ENCODE assay signal across 8 cellular contexts in the genomic region with DNA sequence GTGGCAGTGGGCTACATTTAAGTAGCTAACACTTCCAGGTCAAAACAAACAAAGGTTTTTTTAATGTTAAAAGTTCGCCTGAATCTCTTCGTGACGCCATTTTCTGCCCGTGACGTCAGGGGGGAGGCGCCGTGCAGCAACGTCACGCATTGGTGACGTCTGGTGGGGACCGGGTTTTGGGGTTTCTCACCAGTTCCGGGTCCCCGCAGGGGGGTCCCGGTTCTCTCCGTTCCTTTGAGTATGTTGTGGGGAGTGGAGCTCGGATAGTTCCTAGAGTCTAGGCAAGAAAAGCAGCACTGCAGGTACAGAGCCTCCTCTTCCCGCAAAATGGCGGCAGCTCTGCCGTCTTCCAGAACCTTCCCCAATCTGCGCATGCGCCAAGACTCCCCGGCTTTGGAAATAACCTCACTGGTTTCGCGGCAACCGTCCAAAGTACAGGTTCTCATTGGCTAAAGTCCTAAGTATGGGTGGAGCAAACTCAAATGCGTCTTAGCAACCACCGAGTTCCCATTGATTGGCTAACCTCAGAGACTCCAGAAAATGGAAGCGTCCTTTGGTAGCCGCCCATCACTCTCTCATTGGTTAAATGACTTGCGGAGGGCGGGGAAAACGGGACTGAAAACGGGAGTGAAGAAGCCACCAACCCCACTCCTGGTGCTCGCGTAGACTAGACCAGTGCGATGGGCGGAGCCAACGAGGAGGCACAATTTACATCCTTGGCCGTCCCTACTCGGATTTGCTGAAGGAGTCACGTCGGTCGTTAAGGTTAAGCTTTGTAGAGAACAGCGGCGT. TPM values are rescaled to one million over a fixed set of nuclear protein-coding genes. Genes with fewer than 3 reads are reported as not detected.
A peak's percentile ranks its signal among the peaks of the same experiment; 100 is the strongest.
DNase-seq lines count a peak whose midpoint lies in the region; ATAC-seq, FAIRE-seq and TF ChIP-seq lines count a peak whose summit lies in the region.

RBM23 (minus strand) TSS at position 341 of the 792 bp plus-strand sequence.

- H3K9me3 ChIP-seq in adrenal gland (replicated peaks in 1 of 3) (no peaks in the 10 kb centered on the region), heart left ventricle (no peaks in the 10 kb centered on the region)

- no peaks in the 10 kb centered on the region for H3K27me3 ChIP-seq in adrenal gland
- H3K27me3 ChIP-seq in heart left ventricle = no peaks in the 10 kb centered on the region

- peak within 1 kb of the TSS; percentile 97 for H3K4me3 Mint-ChIP-seq in type B pancreatic cell

- no peaks in the 10 kb centered on the region for H3K9me3 Mint-ChIP-seq in type B pancreatic cell

- TF ChIP-seq CTCF in adrenal gland (IDR thresholded peaks at IDR 0.05) (no peak), heart left ventricle (IDR thresholded peaks at IDR 0.05) (no peak), type B pancreatic cell (conservative IDR thresholded peaks at IDR 0.05) (no peak)

- H3K36me3 ChIP-seq in adrenal gland (replicated peaks in 1 of 2) (peaks cover 0 to 35% of the 10 kb centered on the region in 2 donors), heart left ventricle (peaks cover 0 to 58% (median 43%) of the 10 kb centered on the region in 9 donors)

- peaks cover 28% of the 10 kb centered on the region for H3K4me1 Mint-ChIP-seq in type B pancreatic cell (ENCODE audit: unreplicated experiment)

- peak within 1 kb of the TSS; percentile 52 to 99 (median 94) for H3K27ac ChIP-seq in adrenal gland
- H3K27ac ChIP-seq in heart left ventricle = peak within 1 kb of the TSS; percentile 87 to 100 (median 95)

- H3K4me3 ChIP-seq in adrenal gland (peak within 1 kb of the TSS; percentile 2 to 69 (median 56)), heart left ventricle (peak within 1 kb of the TSS; percentile 55 to 94 (median 75))

- peak within 1 kb of the TSS; percentile 100 for H3K27ac Mint-ChIP-seq in type B pancreatic cell

- DNase-seq in GM12892 (ENCODE audit: insufficient read length) (peak; percentile 87), NCI-H146 (lab: John Stamatoyannopoulos, UW) (peak; percentile 99), T-helper 1 cell (peak; percentile 99 to 100 (median 100)), adrenal gland (peak; percentile 100), heart left ventricle (peak; percentile 100), pons (ENCODE audit: low spot score) (peak; percentile 100), type B pancreatic cell (ENCODE audit: extremely low spot score, unreplicated experiment) (peak; percentile 99)

- TF ChIP-seq POLR2A in GM12892 (IDR thresholded peaks at IDR 0.05; ENCODE audit: low read depth, low read length) = peak; percentile 81
- TF ChIP-seq POLR2A in adrenal gland (IDR thresholded peaks at IDR 0.05) = peak; percentile 80 to 88
- peak; percentile 72 to 83 for TF ChIP-seq POLR2A in heart left ventricle (IDR thresholded peaks at IDR 0.05)

- peaks cover 15 to 37% of the 10 kb centered on the region in 2 donors for H3K4me1 ChIP-seq in adrenal gland (replicated peaks in 1 of 2)
- peaks cover 0 to 55% (median 24%) of the 10 kb centered on the region in 12 donors for H3K4me1 ChIP-seq in heart left ventricle

- peaks cover 4% of the 10 kb centered on the region for H3K27me3 Mint-ChIP-seq in type B pancreatic cell

- ATAC-seq in HG02852 (IDR thresholded peaks at IDR 0.05; ENCODE audit: unreplicated experiment) (peak; percentile 92), heart left ventricle (peak; percentile 92 to 96 (median 94))

- peaks cover 38% of the 10 kb centered on the region for H3K36me3 Mint-ChIP-seq in type B pancreatic cell

- intact Hi-C loops in adrenal gland (cut with DNase I) (no loop called here), heart left ventricle (cut with DNase I) (loop anchor here in 4 of 10 donors (1.0 to 10.0 kb wide), 3 partner anchors 10 to 84 kb away; partner anchors contain the start of genes LRP10 (in 2 of the 4), PRMT5 (in 2 of the 4) and MMP14 (in 1 of the 4))

- peak; percentile 93 for FAIRE-seq in GM12892 (lab: Jason Lieb, UNC)

- WGBS in adrenal gland, 4 donors = 0% methylated on average over 22 to 45 of the region's 45 CpGs
- WGBS in heart left ventricle, 4 donors = 0 to 1% (median 0%) methylated on average over 44 to 45 of the region's 45 CpGs

RNA-seq across cellular contexts. Expression of gene RBM23, which starts in this region (rescaled TPM):
- polyA plus RNA-seq in GM12892 (2012; ENCODE audit: missing spikeins) = 30.0 TPM
- total RNA-seq in adrenal gland (1,000 to 10,000 TPM in 2 of 8 donors, 100 to 1,000 TPM in 1, 10 to 100 TPM in 5; 70.4 to 1,877 (median 81.8) TPM), heart left ventricle (10 to 100 TPM; 35.4 to 45.0 (median 41.6) TPM), type B pancreatic cell (ENCODE audit: low replicate concordance) (91.5 and 102 TPM in 2 replicates)
- polyA plus RNA-seq in adrenal gland (10 to 100 TPM; 39.5 to 82.8 (median 43.8) TPM), heart left ventricle (10 to 100 TPM; 14.8 to 52.7 TPM)

Comparison
In these comparisons a context has a peak if more than half of its experiments do, and no peak if none do; other contexts are left out.
1. Peak in every context shown above with its lines: DNase-seq, ATAC-seq, H3K4me3 ChIP-seq and H3K27ac ChIP-seq.